Comparison of ENCODE assay signal across 12 cellular contexts in the genomic region with DNA sequence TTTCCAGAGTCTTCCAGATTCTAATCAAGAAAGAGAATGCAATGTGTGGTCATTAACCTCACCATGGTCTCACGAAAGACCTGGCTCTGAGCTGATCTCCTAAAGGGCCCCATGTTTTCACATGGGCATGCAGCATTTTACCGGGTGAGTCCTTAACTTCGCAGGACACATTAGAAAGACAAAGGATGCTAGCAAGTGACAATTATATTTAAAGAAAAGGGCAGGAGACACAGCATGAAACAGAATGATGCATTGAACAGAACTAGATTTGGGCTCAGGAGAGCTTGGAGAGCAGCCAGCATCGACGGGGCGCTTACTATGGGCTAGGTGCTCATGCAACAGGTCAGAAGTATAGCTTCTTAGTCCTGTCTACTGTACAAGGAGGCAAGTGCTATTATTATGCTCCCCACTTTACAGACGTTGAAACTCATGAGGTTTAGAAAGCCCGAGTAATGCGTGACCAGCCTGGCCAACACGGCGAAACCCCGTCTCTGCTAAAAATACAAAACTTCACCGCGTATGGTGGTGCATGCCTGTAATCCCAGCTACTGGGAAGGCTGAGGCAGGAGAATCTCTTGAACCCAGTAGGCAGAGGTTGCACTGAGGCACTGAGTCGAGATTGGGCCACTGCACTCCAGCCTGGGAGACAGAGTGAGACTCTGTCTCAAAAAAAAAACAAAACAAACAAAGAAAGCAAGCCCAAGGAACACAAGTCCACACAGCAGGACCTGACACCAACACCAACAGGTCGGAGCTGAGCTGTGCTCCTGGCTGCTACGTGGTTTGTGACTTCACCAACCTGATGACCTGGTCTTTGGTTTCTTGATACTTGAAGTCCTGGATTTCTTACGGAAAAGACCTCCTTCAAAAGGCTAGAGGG. TPM values are rescaled to one million over a fixed set of nuclear protein-coding genes. Genes with fewer than 3 reads are reported as not detected.
DNase-seq lines count a peak whose midpoint lies in the region; ATAC-seq and TF ChIP-seq lines count a peak whose summit lies in the region.
"Had no signal": no experiment of that assay in that cellular context is flagged by ENCODE, and none has a peak within 500 bp of the region (broad histone marks: within the 10 kb centered on the region; RNA-seq: fewer than 3 reads in every experiment).

No MANE protein-coding gene starts in this region.

- H3K9ac ChIP-seq in Karpas-422 (ENCODE audit: low read length) = no peak overlapping the region

- peaks cover 65% of the 10 kb centered on the region for H3K36me3 Mint-ChIP-seq in CD8-positive, alpha-beta T cell
- peaks cover 55% of the 10 kb centered on the region for H3K36me3 Mint-ChIP-seq in effector memory CD8-positive, alpha-beta T cell (ENCODE audit: insufficient read depth)

- H3K36me3 ChIP-seq in CD8-positive, alpha-beta T cell (ENCODE audit: insufficient read depth, low read length) = no peaks in the 10 kb centered on the region
- H3K36me3 ChIP-seq in Peyer's patch = peaks cover 0 to 6% (median 0%) of the 10 kb centered on the region in 3 donors
- H3K36me3 ChIP-seq in HAP-1 (replicated peaks) = no peaks in the 10 kb centered on the region
- no peaks in the 10 kb centered on the region; the same call in 1 of the 2 replicates for H3K36me3 ChIP-seq in Karpas-422 (ENCODE audit: insufficient read depth, low read length)

- intact Hi-C loops in CD8-positive, alpha-beta T cell (cut with DNase I, micrococcal nuclease) = no loop called here
- intact Hi-C loops in sciatic nerve (cut with DNase I) = loop anchor here (5.0 kb wide), 1 partner anchor 844 kb away; no protein-coding TSS in a partner anchor

- no peaks in the 10 kb centered on the region for H3K27me3 Mint-ChIP-seq in CD8-positive, alpha-beta T cell (ENCODE audit: low read depth)
- H3K27me3 Mint-ChIP-seq in effector memory CD8-positive, alpha-beta T cell = no peaks in the 10 kb centered on the region

- H4K20me1 ChIP-seq in Karpas-422 (ENCODE audit: insufficient read depth, low read depth, low read length) = peaks cover 11% of the 10 kb centered on the region

- H3K27ac ChIP-seq in CD8-positive, alpha-beta T cell (ENCODE audit: low read depth, low read length) = no peak overlapping the region
- H3K27ac ChIP-seq in Peyer's patch = peak overlapping the region in 3 of 4 donors; percentile 59 to 95 (median 78)
- H3K27ac ChIP-seq in Karpas-422 (ENCODE audit: low read length) = no peak overlapping the region

- H3K4me2 ChIP-seq in Karpas-422 (ENCODE audit: low read depth, low read length, poor library complexity, severe bottlenecking) = no peak overlapping the region

- CTCF ChIA-PET in CD8-positive, alpha-beta T cell (lab: Charles Lee) = interaction anchor here (0.8 to 1.2 kb wide), 2 partner anchors 31 to 116 kb away, joined by 3 to 4 read pairs; no protein-coding TSS in a partner anchor

- peaks cover 79% of the 10 kb centered on the region for H3K4me1 ChIP-seq in CD8-positive, alpha-beta T cell (ENCODE audit: insufficient read depth, low read length)
- peaks cover 0 to 35% (median 3%) of the 10 kb centered on the region in 4 donors for H3K4me1 ChIP-seq in Peyer's patch
- H3K4me1 ChIP-seq in HAP-1 = no peaks in the 10 kb centered on the region
- H3K4me1 ChIP-seq in Karpas-422 (ENCODE audit: low read length) = no peaks in the 10 kb centered on the region

- peaks cover 86% of the 10 kb centered on the region for H3K79me2 ChIP-seq in Karpas-422 (ENCODE audit: low read length)

- H3K27ac Mint-ChIP-seq in CD8-positive, alpha-beta T cell = peak overlapping the region; percentile 81
- H3K27ac Mint-ChIP-seq in effector memory CD8-positive, alpha-beta T cell = peak overlapping the region; percentile 87 to 90

- no peak overlapping the region for H3K4me3 ChIP-seq in CD8-positive, alpha-beta T cell (ENCODE audit: low read depth, low read length)
- H3K4me3 ChIP-seq in Peyer's patch (no peak overlapping the region), HAP-1 (no peak overlapping the region), Karpas-422 (ENCODE audit: low read length) (no peak overlapping the region)

- no peak for TF ChIP-seq CTCF in CD8-positive, alpha-beta T cell (IDR thresholded peaks at IDR 0.05)
- TF ChIP-seq CTCF in Peyer's patch (IDR thresholded peaks at IDR 0.05) = no peak

- H3K27me3 ChIP-seq in CD8-positive, alpha-beta T cell (ENCODE audit: insufficient read depth, low read length) = no peaks in the 10 kb centered on the region
- no peaks in the 10 kb centered on the region for H3K27me3 ChIP-seq in Peyer's patch
- no peaks in the 10 kb centered on the region for H3K27me3 ChIP-seq in HAP-1 (ENCODE audit: low read depth)
- H3K27me3 ChIP-seq in Karpas-422 (ENCODE audit: low read length) = no peaks in the 10 kb centered on the region

- H3K9me3 Mint-ChIP-seq in CD8-positive, alpha-beta T cell = no peaks in the 10 kb centered on the region
- no peaks in the 10 kb centered on the region for H3K9me3 Mint-ChIP-seq in effector memory CD8-positive, alpha-beta T cell
- H3K9me3 Mint-ChIP-seq: activated T-helper 1 cell treated with anti-CD3 and anti-CD28 coated beads, Interleukin-12 subunit alpha, Interleukin-12 subunit beta, Interleukin-2, Interleukin-4 antibody, amounts not matched to agents 30 ng/mL and 10 ng/mL and 1 ng/mL, durations not matched to agents 14 hours and 24 hours and 36 hours had no signal

- no peaks in the 10 kb centered on the region for H3K9me3 ChIP-seq in CD8-positive, alpha-beta T cell (ENCODE audit: low read length)
- no peaks in the 10 kb centered on the region for H3K9me3 ChIP-seq in Peyer's patch
- H3K9me3 ChIP-seq in HAP-1 = no peaks in the 10 kb centered on the region
- no peaks in the 10 kb centered on the region for H3K9me3 ChIP-seq in Karpas-422 (ENCODE audit: low read length)

- in situ Hi-C loops in HAP-1 (cut with MboI; ENCODE audit: low sequenced_read_pairs) = no loop called here

- DNase-seq in CD8-positive, alpha-beta T cell = peak in 1 of 7 experiments; percentile 29
- peak in 2 of 3 donors; percentile 14 to 41 for DNase-seq in Peyer's patch
- DNase-seq in effector memory CD8-positive, alpha-beta T cell = no peak
- peak; percentile 47 for DNase-seq in sciatic nerve (ENCODE audit: low spot score)
- no peak for DNase-seq in HAP-1 (ENCODE audit: low spot score in 2 of 2)
- DNase-seq in Karpas-422 = no peak
- DNase-seq: NCI-H1694 treated with DMSO at 0.1 percent for 48 hours, NCI-H748 treated with DMSO at 0.1 percent for 48 hours, SIG-M5 had no signal

- no peak for TF ChIP-seq POLR2A in Peyer's patch (IDR thresholded peaks at IDR 0.05)

- POLR2A ChIA-PET in CD8-positive, alpha-beta T cell (lab: Charles Lee) = interaction anchor here (0.9 to 1.1 kb wide), 2 partner anchors 9 kb away, joined by 3 to 4 read pairs; no protein-coding TSS in a partner anchor

- H3K4me1 Mint-ChIP-seq in CD8-positive, alpha-beta T cell (ENCODE audit: low read depth) = peaks cover 84% of the 10 kb centered on the region
- peaks cover 69 to 80% of the 10 kb centered on the region in 2 donors for H3K4me1 Mint-ChIP-seq in effector memory CD8-positive, alpha-beta T cell (ENCODE audit: low read depth in 2 of 2)

- no peaks in the 10 kb centered on the region for H3K9me2 ChIP-seq in Karpas-422 (replicated peaks; ENCODE audit: insufficient read depth, low read length)

- no peak overlapping the region for H3K4me3 Mint-ChIP-seq in CD8-positive, alpha-beta T cell
- peak overlapping the region in 1 of 2 donors; percentile 58 for H3K4me3 Mint-ChIP-seq in effector memory CD8-positive, alpha-beta T cell
- H3K4me3 Mint-ChIP-seq: activated T-helper 1 cell treated with anti-CD3 and anti-CD28 coated beads, Interleukin-12 subunit alpha, Interleukin-12 subunit beta, Interleukin-2, Interleukin-4 antibody, amounts not matched to agents 30 ng/mL and 10 ng/mL and 1 ng/mL, durations not matched to agents 14 hours and 24 hours and 36 hours had no signal

- H2AFZ ChIP-seq in Karpas-422 (ENCODE audit: low read length) = no peak overlapping the region

- no peak for ATAC-seq in CD8-positive, alpha-beta T cell
- no peak for ATAC-seq in effector memory CD8-positive, alpha-beta T cell (replicated peaks)
- ATAC-seq in sciatic nerve (no peak), HG02973 (IDR thresholded peaks at IDR 0.05; ENCODE audit: unreplicated experiment) (no peak)
- ATAC-seq: esophagus mucosa had no signal

RNA-seq across cellular contexts. Expression of a gene that starts 16.1 kb away (rescaled TPM):
- 10 to 100 TPM; 67.9 to 70.7 TPM for total RNA-seq in CD8-positive, alpha-beta T cell
- total RNA-seq in Peyer's patch = 10 to 100 TPM; 40.9 to 67.7 (median 51.8) TPM
- 2,463 TPM for total RNA-seq in sciatic nerve
- 58.3 and 67.8 TPM in 2 replicates for total RNA-seq in Karpas-422 (2014; rRNA removed; shearing (Covaris generic); ENCODE audit: low replicate concordance)

Comparison
In these comparisons a context has a peak if more than half of its experiments do, and no peak if none do; other contexts are left out.
1. DNase-seq: peak in Peyer's patch (2 of 3) and sciatic nerve (single experiment); none in effector memory CD8-positive, alpha-beta T cell (0 of 3), HAP-1 (0 of 2) and Karpas-422 (single experiment).
2. H3K27ac ChIP-seq: peak in Peyer's patch (3 of 4); none in CD8-positive, alpha-beta T cell (single experiment) and Karpas-422 (single experiment).
3. RNA of a gene that starts 16.1 kb away (total RNA-seq): 2,463 TPM in sciatic nerve (single experiment); 67.9 to 70.7 TPM in CD8-positive, alpha-beta T cell, 58.3 to 67.8 TPM in Karpas-422 and 40.9 to 67.7 TPM in Peyer's patch; every median in the first group is over 10 times any median in the second.